26 cellular contexts compared by ENCODE assay signal in genomic region chr9:115137511-115137910, GRCh38. TPM values are rescaled to one million over a fixed set of nuclear protein-coding genes. Genes with fewer than 3 reads are reported as not detected.
"Had no signal": no experiment of that assay in that cellular context is flagged by ENCODE, and none has a peak within 500 bp of the region (broad histone marks: within the 10 kb centered on the region; RNA-seq: fewer than 3 reads in every experiment).

No MANE protein-coding gene starts in this region.

- H3K36me3 ChIP-seq: left ventricle myocardium inferior, pancreas, prostate gland, spleen, tibial nerve, uterus had no signal

- H3K9me3 ChIP-seq: pancreas, prostate gland, spleen, tibial nerve, uterus had no signal

- H3K4me3 Mint-ChIP-seq: immature natural killer cell; naive thymus-derived CD8-positive, alpha-beta T cell; nephron; neural crest cell; stimulated activated effector memory CD8-positive, alpha-beta T cell treated with anti-CD3 and anti-CD28 coated beads, Interleukin-12 subunit alpha, Interleukin-12 subunit beta, amount 100 ng/mL, for 72 hours; stimulated activated naive CD8-positive, alpha-beta T cell treated with anti-CD3 and anti-CD28 coated beads, Interleukin-15, amount 100 ng/mL, for 72 hours; type B pancreatic cell had no signal

- H3K36me3 Mint-ChIP-seq: immature natural killer cell; naive thymus-derived CD8-positive, alpha-beta T cell; stimulated activated effector memory CD8-positive, alpha-beta T cell treated with anti-CD3 and anti-CD28 coated beads, Interleukin-12 subunit alpha, Interleukin-12 subunit beta, amount 100 ng/mL, for 72 hours; type B pancreatic cell had no signal

- H3K4me1 Mint-ChIP-seq: immature natural killer cell; stimulated activated effector memory CD8-positive, alpha-beta T cell treated with anti-CD3 and anti-CD28 coated beads, Interleukin-12 subunit alpha, Interleukin-12 subunit beta, amount 100 ng/mL, for 72 hours had no signal

- FAIRE-seq: islet of Langerhans, kidney, pancreas had no signal

- H3K4me1 ChIP-seq: left ventricle myocardium inferior, pancreas, prostate gland, uterus had no signal

- H3K27ac Mint-ChIP-seq: immature natural killer cell; stimulated activated effector memory CD8-positive, alpha-beta T cell treated with anti-CD3 and anti-CD28 coated beads, Interleukin-12 subunit alpha, Interleukin-12 subunit beta, amount 100 ng/mL, for 72 hours; stimulated activated naive CD8-positive, alpha-beta T cell treated with anti-CD3 and anti-CD28 coated beads, Interleukin-15, amount 100 ng/mL, for 72 hours; type B pancreatic cell had no signal

- H3K27me3 ChIP-seq: pancreas, tibial nerve, uterus had no signal

- H3K9me3 Mint-ChIP-seq: immature natural killer cell; neural crest cell; stimulated activated effector memory CD8-positive, alpha-beta T cell treated with anti-CD3 and anti-CD28 coated beads, Interleukin-12 subunit alpha, Interleukin-12 subunit beta, amount 100 ng/mL, for 72 hours; stimulated activated naive CD8-positive, alpha-beta T cell treated with anti-CD3 and anti-CD28 coated beads, Interleukin-15, amount 100 ng/mL, for 72 hours had no signal

- DNase-seq: hypothalamus; immature natural killer cell; kidney; left ventricle myocardium inferior; naive thymus-derived CD8-positive, alpha-beta T cell; nucleus accumbens; pancreas; posterior cingulate gyrus; retina; right cardiac atrium; spleen; stimulated activated CD4-positive, alpha-beta T cell treated with anti-CD3 and anti-CD28 coated beads, Interleukin-4, amount 100 ng/mL, for 24 hours; stimulated activated naive CD4-positive, alpha-beta T cell treated with Interleukin-2 at 50 U/mL for 16 hours; stimulated activated naive CD8-positive, alpha-beta T cell treated with anti-CD3 and anti-CD28 coated beads, Interleukin-15, amount 100 ng/mL, for 72 hours; substantia nigra; uterus had no signal

- H3K27ac ChIP-seq: left ventricle myocardium inferior, pancreas, prostate gland, skin epidermis, spleen, tibial nerve, uterus had no signal

- H3K4me3 ChIP-seq: left ventricle myocardium inferior, lung, pancreas, prostate gland, skin epidermis, spleen, tibial nerve, uterus had no signal

- ATAC-seq: naive thymus-derived CD8-positive, alpha-beta T cell; pancreas; right cardiac atrium; sciatic nerve; stimulated activated effector memory CD8-positive, alpha-beta T cell treated with anti-CD3 and anti-CD28 coated beads, Interleukin-12 subunit alpha, Interleukin-12 subunit beta, amount 100 ng/mL, for 72 hours; stimulated activated naive CD8-positive, alpha-beta T cell treated with anti-CD3 and anti-CD28 coated beads, Interleukin-15, amount 100 ng/mL, for 72 hours had no signal

RNA-seq across cellular contexts. Expression of gene TNC, which starts 19.6 kb away (rescaled TPM):
- total RNA-seq: naive thymus-derived CD8-positive, alpha-beta T cell had no signal
- polyA plus RNA-seq: immature natural killer cell; naive thymus-derived CD8-positive, alpha-beta T cell had no signal
